In genomic region chr6:106688177-106688951, GRCh38 we compare ENCODE assay signal across 17 cellular contexts. TPM values are rescaled to one million over a fixed set of nuclear protein-coding genes. Genes with fewer than 3 reads are reported as not detected.
DNase-seq lines count a peak whose midpoint lies in the region; ATAC-seq, FAIRE-seq and TF ChIP-seq lines count a peak whose summit lies in the region.
"Had no signal": no experiment of that assay in that cellular context is flagged by ENCODE, and none has a peak within 500 bp of the region (broad histone marks: within the 10 kb centered on the region; RNA-seq: fewer than 3 reads in every experiment).

No MANE protein-coding gene starts in this region.

- H3K36me3 ChIP-seq in Karpas-422 (ENCODE audit: insufficient read depth, low read length) (no peaks in the 10 kb centered on the region), bronchial epithelial cell (ENCODE audit: control insufficient read depth, insufficient read depth, low read length) (no peaks in the 10 kb centered on the region), pancreas (no peaks in the 10 kb centered on the region)
- H3K36me3 ChIP-seq: right atrium auricular region, suprapubic skin had no signal

- intact Hi-C loops in pancreas (cut with DNase I): no loop called here

- WGBS in pancreas, 2 donors: 41 to 63% methylated on average over 6 of the region's 6 CpGs

- H3K27ac ChIP-seq in Karpas-422 (ENCODE audit: low read length) (peak overlapping the region; percentile 74), pancreas (peak overlapping the region in 2 of 4 donors; percentile 50 to 74)
- H3K27ac ChIP-seq: right atrium auricular region, suprapubic skin had no signal

- FAIRE-seq in bronchial epithelial cell (lab: Jason Lieb, UNC) (no peak), pancreas (lab: Jason Lieb, UNC) (no peak)
- FAIRE-seq: astrocyte had no signal

- H3K4me1 ChIP-seq in Karpas-422 (ENCODE audit: low read length): peaks cover 48% of the 10 kb centered on the region
- H3K4me1 ChIP-seq in pancreas: peaks cover 15 to 31% (median 25%) of the 10 kb centered on the region in 3 donors
- H3K4me1 ChIP-seq: right atrium auricular region had no signal

- no peaks in the 10 kb centered on the region for H3K36me3 Mint-ChIP-seq in naive thymus-derived CD8-positive, alpha-beta T cell

- DNase-seq in Karpas-422: peak; percentile 68
- DNase-seq in bronchial epithelial cell (ENCODE audit: low read depth): no peak
- DNase-seq in pancreas: no peak
- DNase-seq in naive thymus-derived CD8-positive, alpha-beta T cell: no peak
- no peak for DNase-seq in foreskin melanocyte
- DNase-seq: activated T-cell treated with anti-CD3 and anti-CD28 coated beads, Interleukin-2, amount 50 U/mL, for 4 hours; DMS153; effector memory CD8-positive, alpha-beta T cell; KG1; NCI-H226 had no signal

- H3K9ac ChIP-seq in Karpas-422 (ENCODE audit: low read length): peak overlapping the region; percentile 36

- H3K27me3 ChIP-seq in Karpas-422 (ENCODE audit: low read length) (no peaks in the 10 kb centered on the region), bronchial epithelial cell (ENCODE audit: control insufficient read depth, insufficient read depth, low read length) (no peaks in the 10 kb centered on the region), pancreas (no peaks in the 10 kb centered on the region)
- H3K27me3 ChIP-seq: right atrium auricular region, suprapubic skin had no signal

- peak overlapping the region; percentile 75 for H2AFZ ChIP-seq in Karpas-422 (ENCODE audit: low read length)

- H3K9me2 ChIP-seq in Karpas-422 (replicated peaks; ENCODE audit: insufficient read depth, low read length): no peaks in the 10 kb centered on the region

- POLR2A ChIA-PET in naive thymus-derived CD8-positive, alpha-beta T cell (lab: Charles Lee): no interaction called here

- H4K20me1 ChIP-seq in Karpas-422 (ENCODE audit: insufficient read depth, low read depth, low read length): no peaks in the 10 kb centered on the region

- H3K4me2 ChIP-seq in Karpas-422 (ENCODE audit: low read depth, low read length, poor library complexity, severe bottlenecking): peak overlapping the region; percentile 30

- H3K4me3 Mint-ChIP-seq in naive thymus-derived CD8-positive, alpha-beta T cell: no peak overlapping the region
- H3K4me3 Mint-ChIP-seq: activated T-cell treated with anti-CD3 and anti-CD28 coated beads, Interleukin-2, amount 50 U/mL, for 4 hours; effector memory CD8-positive, alpha-beta T cell had no signal

- H3K4me3 ChIP-seq in Karpas-422 (ENCODE audit: low read length) (0 out of 2 replicates have a peak overlapping the region, but pooled peaks have one; percentile 9), bronchial epithelial cell (ENCODE audit: low read depth, low read length) (no peak overlapping the region), pancreas (no peak overlapping the region)
- H3K4me3 ChIP-seq: right atrium auricular region, suprapubic skin had no signal

- no peaks in the 10 kb centered on the region for H3K9me3 Mint-ChIP-seq in naive thymus-derived CD8-positive, alpha-beta T cell
- H3K9me3 Mint-ChIP-seq: activated T-cell treated with anti-CD3 and anti-CD28 coated beads, Interleukin-2, amount 50 U/mL, for 4 hours; effector memory CD8-positive, alpha-beta T cell had no signal

- H3K9me3 ChIP-seq in Karpas-422 (ENCODE audit: low read length): no peaks in the 10 kb centered on the region
- no peaks in the 10 kb centered on the region for H3K9me3 ChIP-seq in pancreas
- H3K9me3 ChIP-seq: right atrium auricular region, suprapubic skin had no signal

- peaks cover 0 to 3% (median 0%) of the 10 kb centered on the region in 4 donors for H3K4me1 Mint-ChIP-seq in naive thymus-derived CD8-positive, alpha-beta T cell

- no peaks in the 10 kb centered on the region for H3K79me2 ChIP-seq in Karpas-422 (ENCODE audit: low read length)

- peaks cover 0 to 5% (median 0%) of the 10 kb centered on the region in 5 donors for H3K27me3 Mint-ChIP-seq in naive thymus-derived CD8-positive, alpha-beta T cell

- no peak overlapping the region for H3K27ac Mint-ChIP-seq in naive thymus-derived CD8-positive, alpha-beta T cell
- H3K27ac Mint-ChIP-seq: effector memory CD8-positive, alpha-beta T cell had no signal

- ATAC-seq in pancreas: peak; percentile 24 to 50 (median 32)
- ATAC-seq in HG02973 (IDR thresholded peaks at IDR 0.05; ENCODE audit: unreplicated experiment): no peak
- ATAC-seq in naive thymus-derived CD8-positive, alpha-beta T cell: no peak
- ATAC-seq in GM19467 (IDR thresholded peaks at IDR 0.05; ENCODE audit: unreplicated experiment): no peak
- ATAC-seq: activated T-cell treated with anti-CD3 and anti-CD28 coated beads, Interleukin-2, amount 50 U/mL, for 4 hours; effector memory CD8-positive, alpha-beta T cell; Right ventricle myocardium inferior had no signal

- TF ChIP-seq CTCF in GM12874 (IDR thresholded peaks at IDR 0.05; ENCODE audit: insufficient read depth, low read depth, low read length) (0 out of 2 replicates have a peak, but pooled peaks have one; percentile 9), bronchial epithelial cell (IDR thresholded peaks at IDR 0.05; ENCODE audit: insufficient read depth, low read length, severe bottlenecking) (peak; percentile 24), pancreas (IDR thresholded peaks at IDR 0.05) (no peak)

RNA-seq across cellular contexts. Expression of gene QRSL1, which starts 59.0 kb away (rescaled TPM):
- total RNA-seq in Karpas-422 (2014; rRNA removed; shearing (Covaris generic); ENCODE audit: low replicate concordance): 48.1 and 61.4 TPM in 2 replicates
- 13.4 and 22.6 TPM in 2 replicates for total RNA-seq in bronchial epithelial cell
- 1 to 10 TPM; 3.9 to 8.4 (median 6.6) TPM for total RNA-seq in pancreas
- polyA plus RNA-seq in pancreas: 1 to 10 TPM; 3.2 to 5.3 TPM
- total RNA-seq in naive thymus-derived CD8-positive, alpha-beta T cell: 10 to 100 TPM; 17.2 to 19.8 TPM
- 10 to 100 TPM; 11.4 to 11.6 (median 11.6) TPM for polyA plus RNA-seq in naive thymus-derived CD8-positive, alpha-beta T cell

RNA-seq across cellular contexts. Expression of gene RTN4IP1, which starts 59.1 kb away (rescaled TPM):
- 14.3 and 17.1 TPM in 2 replicates for total RNA-seq in Karpas-422 (2014; rRNA removed; shearing (Covaris generic); ENCODE audit: low replicate concordance)
- total RNA-seq in bronchial epithelial cell (6.8 and 7.6 TPM in 2 replicates), pancreas (1 to 10 TPM; 1.5 to 3.7 (median 2.2) TPM)
- polyA plus RNA-seq in pancreas: 1 to 10 TPM; 1.8 to 2.5 TPM
- total RNA-seq in naive thymus-derived CD8-positive, alpha-beta T cell: 1 to 10 TPM; 8.8 to 9.8 TPM
- polyA plus RNA-seq in naive thymus-derived CD8-positive, alpha-beta T cell: 1 to 10 TPM; 4.4 to 7.8 (median 6.0) TPM

Comparison
In these comparisons a context has a peak if more than half of its experiments do, and no peak if none do; other contexts are left out.
1. CTCF ChIP-seq: peak in GM12874 (single experiment) and bronchial epithelial cell (single experiment); none in pancreas (0 of 4).
2. ATAC-seq: peak in pancreas (4 of 4); none in HG02973 (single experiment), naive thymus-derived CD8-positive, alpha-beta T cell (0 of 2) and GM19467 (single experiment).